Comparison of ENCODE assay signal across 18 cellular contexts in the genomic region with DNA sequence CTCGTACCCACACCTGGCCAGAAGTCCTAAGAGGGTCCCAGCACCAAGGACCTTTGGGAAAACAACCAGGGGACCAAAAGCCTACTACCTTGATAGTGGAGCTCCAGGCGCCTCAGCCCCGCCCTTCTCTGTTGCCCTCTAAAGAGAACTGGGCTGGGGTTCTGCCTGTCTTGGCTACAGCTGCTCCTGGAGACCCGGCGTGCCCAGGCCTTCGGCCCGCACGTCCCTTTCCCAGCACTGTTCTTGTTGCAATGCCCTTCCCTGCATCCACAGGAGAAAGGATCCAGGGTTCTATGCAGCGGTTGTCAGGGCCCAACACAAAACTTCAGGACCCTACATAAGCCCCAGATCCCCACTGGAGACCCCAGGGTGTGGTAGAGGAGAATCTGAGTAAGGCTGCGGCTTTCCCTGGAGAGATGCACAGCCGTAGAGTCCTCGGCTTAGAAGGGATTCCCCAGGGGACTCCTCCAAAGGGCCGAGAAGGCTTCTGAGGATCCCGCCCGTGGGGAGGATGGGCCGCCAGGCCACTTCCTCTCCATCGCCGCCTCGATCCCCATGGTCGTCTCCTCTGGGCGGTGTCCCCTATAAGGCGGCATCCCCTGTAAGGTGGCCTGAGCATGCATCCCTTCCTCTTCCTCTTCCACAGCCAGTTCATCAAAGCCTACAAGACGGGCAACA. TPM values are rescaled to one million over a fixed set of nuclear protein-coding genes. Genes with fewer than 3 reads are reported as not detected.
DNase-seq lines count a peak whose midpoint lies in the region; ATAC-seq and TF ChIP-seq lines count a peak whose summit lies in the region.
"Had no signal": no experiment of that assay in that cellular context is flagged by ENCODE, and none has a peak within 500 bp of the region (broad histone marks: within the 10 kb centered on the region; RNA-seq: fewer than 3 reads in every experiment).

No MANE protein-coding gene starts in this region.

- no peaks in the 10 kb centered on the region for H3K9me3 ChIP-seq in BLaER1 treated with 17β-estradiol and CSF1 and Interleukin-3, amounts not matched to agents 10 nM and 100 nM (replicated peaks in 1 of 11)
- H3K9me3 ChIP-seq in T-helper 17 cell (ENCODE audit: control insufficient read depth, low read length, poor library complexity, severe bottlenecking) (no peaks in the 10 kb centered on the region), neuronal stem cell (replicated peaks in 1 of 2; ENCODE audit: control insufficient read depth in 2 of 2, insufficient read depth in 1 of 2, low read depth in 1 of 2, low read length in 2 of 2) (no peaks in the 10 kb centered on the region), psoas muscle (no peaks in the 10 kb centered on the region)

- peaks cover 6% of the 10 kb centered on the region for H3K79me1 ChIP-seq in neuronal stem cell (ENCODE audit: low read depth, low read length)

- no peak overlapping the region for H4K91ac ChIP-seq in neuronal stem cell (ENCODE audit: low read depth, low read length, poor library complexity)

- H3K36me3 Mint-ChIP-seq in T-helper 17 cell (ENCODE audit: low read depth) (peaks cover 2% of the 10 kb centered on the region), HFFc6 (ENCODE audit: low read depth) (peaks cover 3% of the 10 kb centered on the region; the same call in 1 of the 2 replicates)

- no peak overlapping the region for H3K27ac ChIP-seq in BLaER1 treated with 17β-estradiol and CSF1 and Interleukin-3, amounts not matched to agents 10 nM and 100 nM
- H3K27ac ChIP-seq in neuronal stem cell (replicated peaks; ENCODE audit: low read length) (no peak overlapping the region), psoas muscle (no peak overlapping the region)
- H3K27ac ChIP-seq: C4-2B had no signal

- H3K27ac Mint-ChIP-seq in T-helper 17 cell (peak overlapping the region; percentile 24), HFFc6 (no peak overlapping the region)
- H3K27ac Mint-ChIP-seq: B cell; CD4-positive, alpha-beta T cell; GM23338 had no signal

- no peak overlapping the region for H3K14ac ChIP-seq in neuronal stem cell (ENCODE audit: low read length)

- peaks cover 0 to 76% (median 20%) of the 10 kb centered on the region in 11 experiments; a peak in 12 of 22 replicates for H4K20me1 ChIP-seq in BLaER1 treated with 17β-estradiol and CSF1 and Interleukin-3, amounts not matched to agents 10 nM and 100 nM

- no peak overlapping the region for H3K4me3 ChIP-seq in BLaER1 treated with 17β-estradiol and CSF1 and Interleukin-3, amounts not matched to agents 10 nM and 100 nM
- H3K4me3 ChIP-seq in neuronal stem cell (ENCODE audit: low read length in 2 of 2) (no peak overlapping the region), psoas muscle (no peak overlapping the region)
- H3K4me3 ChIP-seq: GM23338 had no signal

- no peak overlapping the region for H2BK120ac ChIP-seq in neuronal stem cell (ENCODE audit: low read depth, low read length)

- H3K18ac ChIP-seq in neuronal stem cell (ENCODE audit: low read length): no peak overlapping the region

- H3K4ac ChIP-seq in neuronal stem cell (ENCODE audit: low read length): no peak overlapping the region

- H3K9ac ChIP-seq in BLaER1 treated with 17β-estradiol and CSF1 and Interleukin-3, amounts not matched to agents 10 nM and 100 nM: no peak overlapping the region
- no peak overlapping the region for H3K9ac ChIP-seq in neuronal stem cell (ENCODE audit: low read depth, low read length, poor library complexity)

- ATAC-seq in Right ventricle myocardium superior (ENCODE audit: poor library complexity) (no peak), Right ventricle myocardium inferior (no peak), T-helper 17 cell (no peak), HG03457 (IDR thresholded peaks at IDR 0.05; ENCODE audit: unreplicated experiment) (no peak), psoas muscle (no peak)
- ATAC-seq: GM23338, HepG2 had no signal

- TF ChIP-seq CTCF in HFFc6 (IDR thresholded peaks at IDR 0.05) (no peak), psoas muscle (IDR thresholded peaks at IDR 0.05) (no peak)

- DNase-seq in Right ventricle myocardium superior: peak; percentile 36
- no peak for DNase-seq in Right ventricle myocardium inferior (ENCODE audit: missing footprints)
- DNase-seq in T-helper 17 cell: no peak
- DNase-seq in neuronal stem cell (ENCODE audit: low spot score): no peak
- DNase-seq in HFFc6: no peak
- no peak for DNase-seq in psoas muscle
- DNase-seq: CD4-positive, alpha-beta T cell; DMS153; DMS79; GDM1; HCEC 1CT had no signal

- peaks cover 3 to 84% (median 22%) of the 10 kb centered on the region in 11 experiments; a peak in 17 of 22 replicates for H3K36me3 ChIP-seq in BLaER1 treated with 17β-estradiol and CSF1 and Interleukin-3, amounts not matched to agents 10 nM and 100 nM
- peaks cover 19 to 72% of the 10 kb centered on the region in 2 donors for H3K36me3 ChIP-seq in neuronal stem cell (replicated peaks in 1 of 2; ENCODE audit: control insufficient read depth in 2 of 2, insufficient read depth in 2 of 2, low read length in 2 of 2)
- H3K36me3 ChIP-seq in psoas muscle (ENCODE audit: insufficient read depth in 1 of 2, low read depth in 1 of 2): peaks cover 4 to 89% of the 10 kb centered on the region in 2 donors

- no peaks in the 10 kb centered on the region for H3K27me3 Mint-ChIP-seq in T-helper 17 cell
- H3K27me3 Mint-ChIP-seq in HFFc6 (ENCODE audit: insufficient read depth): peaks cover 17% of the 10 kb centered on the region
- H3K27me3 Mint-ChIP-seq: B cell; CD4-positive, alpha-beta T cell had no signal

- no peak overlapping the region for H2BK12ac ChIP-seq in neuronal stem cell (ENCODE audit: low read length)

- no peak overlapping the region for H2BK5ac ChIP-seq in neuronal stem cell (ENCODE audit: low read length)

- H2AK5ac ChIP-seq in neuronal stem cell (ENCODE audit: low read depth, low read length): no peak overlapping the region

- H2AFZ ChIP-seq in neuronal stem cell (ENCODE audit: low read length): no peak overlapping the region
- H2AFZ ChIP-seq: GM23338 had no signal

- H4K8ac ChIP-seq in neuronal stem cell (ENCODE audit: low read depth, low read length): no peak overlapping the region

- peaks cover 56 to 81% (median 79%) of the 10 kb centered on the region in 10 experiments for H3K4me1 ChIP-seq in BLaER1 treated with 17β-estradiol and CSF1 and Interleukin-3, amounts not matched to agents 10 nM and 100 nM
- H3K4me1 ChIP-seq in neuronal stem cell (ENCODE audit: control insufficient read depth in 2 of 2, insufficient read depth in 1 of 2, low read depth in 1 of 2, low read length in 2 of 2) (no peaks in the 10 kb centered on the region), psoas muscle (no peaks in the 10 kb centered on the region)

- no peaks in the 10 kb centered on the region for H3K27me3 ChIP-seq in BLaER1 treated with 17β-estradiol and CSF1 and Interleukin-3, amounts not matched to agents 10 nM and 100 nM
- H3K27me3 ChIP-seq in neuronal stem cell (ENCODE audit: control insufficient read depth in 3 of 3, insufficient read depth in 3 of 3, low read depth in 1 of 3, low read length in 3 of 3) (no peaks in the 10 kb centered on the region), psoas muscle (ENCODE audit: insufficient read depth in 3 of 3, low read length in 2 of 3) (no peaks in the 10 kb centered on the region)

- H3K4me1 Mint-ChIP-seq in T-helper 17 cell (peaks cover 3% of the 10 kb centered on the region), HFFc6 (ENCODE audit: low read depth) (peaks cover 2% of the 10 kb centered on the region)
- H3K4me1 Mint-ChIP-seq: B cell, GM23338 had no signal

- H3K4me3 Mint-ChIP-seq in T-helper 17 cell (no peak overlapping the region), HFFc6 (no peak overlapping the region; the same call in 1 of the 2 replicates)
- H3K4me3 Mint-ChIP-seq: B cell; CD4-positive, alpha-beta T cell; GM23338 had no signal

- intact Hi-C loops in Right ventricle myocardium superior (cut with DNase I) (no loop called here), Right ventricle myocardium inferior (cut with DNase I) (no loop called here), psoas muscle (cut with DNase I) (no loop called here)

- H3K23ac ChIP-seq in neuronal stem cell (ENCODE audit: low read depth, low read length, poor library complexity): peak overlapping the region; percentile 55

- H3K4me2 ChIP-seq in BLaER1 treated with 17β-estradiol and CSF1 and Interleukin-3, amounts not matched to agents 10 nM and 100 nM: peak overlapping the region; percentile 22 to 99 (median 74); a peak in 21 of 22 replicates
- no peak overlapping the region for H3K4me2 ChIP-seq in neuronal stem cell (ENCODE audit: insufficient read depth, low read length, poor library complexity, severe bottlenecking)
- H3K4me2 ChIP-seq: GM23338 had no signal

- H2BK15ac ChIP-seq in neuronal stem cell (ENCODE audit: low read length): no peak overlapping the region

- WGBS in neuronal stem cell (ENCODE audit: extremely low coverage in 2 of 2, insufficient read length in 2 of 2, insufficient replicate concordance in 1 of 2), 2 donors: no CpG with 5 or more reads among the region's 23 CpGs
- 87 to 92% (median 87%) methylated on average over 23 of the region's 23 CpGs for WGBS in psoas muscle, 3 donors

- no peaks in the 10 kb centered on the region for H3K9me3 Mint-ChIP-seq in HFFc6
- H3K9me3 Mint-ChIP-seq: CD4-positive, alpha-beta T cell; GM23338 had no signal

RNA-seq across cellular contexts. Expression of a gene that starts 12.0 kb away (rescaled TPM):
- total RNA-seq in Right ventricle myocardium superior: 5.8 TPM
- 7.0 TPM for total RNA-seq in Right ventricle myocardium inferior
- total RNA-seq in T-helper 17 cell: 1 to 10 TPM; 3.3 to 3.9 TPM
- polyA plus RNA-seq in neuronal stem cell (2013, experiment 1 of 2): 11.4 TPM
- 11.4 TPM for polyA plus RNA-seq in neuronal stem cell (2013, experiment 2 of 2)
- total RNA-seq in HFFc6 (2021; fragmentation: NEBNext Ultra II Directional; extraction: Animal tissue kit (Norgen Biotek cat#: 25700)): 10 to 100 TPM; 13.3 to 15.6 (median 14.2) TPM
- 10 to 100 TPM in 2 of 4 donors, 1 to 10 TPM in 2; 8.0 to 18.0 (median 10.1) TPM for total RNA-seq in psoas muscle
- 10 to 100 TPM; 18.6 to 25.8 (median 24.4) TPM for polyA plus RNA-seq in psoas muscle

RNA-seq across cellular contexts. Expression of a gene that starts 12.2 kb away (rescaled TPM):
- total RNA-seq in Right ventricle myocardium superior: 40.6 TPM
- 45.2 TPM for total RNA-seq in Right ventricle myocardium inferior
- 10 to 100 TPM; 17.3 to 21.9 TPM for total RNA-seq in T-helper 17 cell
- polyA plus RNA-seq in neuronal stem cell (2013, experiment 1 of 2): 43.2 TPM
- polyA plus RNA-seq in neuronal stem cell (2013, experiment 2 of 2): 43.8 TPM
- 10 to 100 TPM; 62.8 to 74.2 (median 69.4) TPM for total RNA-seq in HFFc6 (2021; fragmentation: NEBNext Ultra II Directional; extraction: Animal tissue kit (Norgen Biotek cat#: 25700))
- total RNA-seq in psoas muscle: 10 to 100 TPM; 30.3 to 52.2 (median 36.3) TPM
- polyA plus RNA-seq in psoas muscle: 10 to 100 TPM; 24.6 to 29.0 (median 28.1) TPM

RNA-seq across cellular contexts. Expression of a gene that starts 35.6 kb away (rescaled TPM):
- total RNA-seq in Right ventricle myocardium superior: not detected
- not detected for total RNA-seq in Right ventricle myocardium inferior
- total RNA-seq in T-helper 17 cell: 1 to 10 TPM; 1.1 to 1.4 TPM
- 0.71 TPM for polyA plus RNA-seq in neuronal stem cell (2013, experiment 1 of 2)
- 0.62 TPM for polyA plus RNA-seq in neuronal stem cell (2013, experiment 2 of 2)
- under 1 TPM in 5 of 6 experiments, not detected in 1; 0.12 to 0.46 (median 0.27) TPM for total RNA-seq in HFFc6 (2021; fragmentation: NEBNext Ultra II Directional; extraction: Animal tissue kit (Norgen Biotek cat#: 25700))
- total RNA-seq in psoas muscle: under 1 TPM in 3 of 4 donors, not detected in 1; 0.20 to 0.36 (median 0.34) TPM
- polyA plus RNA-seq in psoas muscle: under 1 TPM; 0.15 to 0.42 (median 0.34) TPM
- total RNA-seq: A172 had no signal
